Comparison of ENCODE assay signal across 8 cellular contexts in the genomic region with DNA sequence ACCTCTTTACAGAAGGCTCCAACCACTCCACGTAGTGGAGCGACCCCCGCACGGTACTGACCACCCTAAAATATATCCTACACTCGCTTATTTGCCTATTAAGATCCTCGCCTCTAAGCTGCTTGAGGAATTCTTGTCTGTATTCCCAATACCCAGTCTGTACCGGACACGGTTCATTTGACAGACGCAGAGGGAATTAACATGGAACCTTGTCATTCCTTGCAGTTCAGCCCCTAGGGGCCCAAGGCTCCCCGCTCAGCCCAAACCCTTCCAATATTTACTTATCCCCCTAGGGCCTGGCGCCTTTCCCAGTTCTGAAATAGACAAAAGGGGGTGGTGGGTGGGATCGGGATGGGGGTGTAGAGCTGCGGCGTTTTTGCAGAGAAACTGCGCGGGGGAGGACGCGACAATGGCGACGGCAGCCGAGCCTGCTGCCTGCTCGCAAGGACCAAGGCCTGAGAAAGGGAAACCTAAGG. TPM values are rescaled to one million over a fixed set of nuclear protein-coding genes. Genes with fewer than 3 reads are reported as not detected.
DNase-seq lines count a peak whose midpoint lies in the region; ATAC-seq and TF ChIP-seq lines count a peak whose summit lies in the region.

No MANE protein-coding gene starts in this region.

- H3K4me3 Mint-ChIP-seq in chondrocyte (ENCODE audit: unreplicated experiment), result peak overlapping the region; percentile 87

- H3K9me3 ChIP-seq in lung (ENCODE audit: control insufficient read depth in 2 of 2, insufficient read depth in 1 of 2, low read length in 1 of 2), result no peaks in the 10 kb centered on the region

- peak overlapping the region; percentile 92 to 93 for H3K27ac ChIP-seq in lung (ENCODE audit: low read depth in 1 of 2, low read length in 1 of 2)

- H3K9me3 Mint-ChIP-seq in chondrocyte (ENCODE audit: low read depth), result no peaks in the 10 kb centered on the region

- H3K4me1 Mint-ChIP-seq in chondrocyte (ENCODE audit: low read depth), result peaks cover 42% of the 10 kb centered on the region

- peak overlapping the region; percentile 97 for H3K4me3 ChIP-seq in lung

- ATAC-seq in lung (ENCODE audit: insufficient read depth, low FRiP score) (peak; percentile 4), GM21529 (IDR thresholded peaks at IDR 0.05; ENCODE audit: unreplicated experiment) (no peak), HG02588 (IDR thresholded peaks at IDR 0.05; ENCODE audit: unreplicated experiment) (no peak), HG03095 (IDR thresholded peaks at IDR 0.05; ENCODE audit: unreplicated experiment) (no peak)

- H3K27me3 ChIP-seq in lung (ENCODE audit: control insufficient read depth, insufficient read depth), result no peaks in the 10 kb centered on the region

- peaks cover 19 to 27% of the 10 kb centered on the region in 2 donors for H3K4me1 ChIP-seq in lung (ENCODE audit: control insufficient read depth in 2 of 2, insufficient read depth in 2 of 2, low read length in 2 of 2)

- in situ Hi-C loops in G401 (cut with HindIII; ENCODE audit: low sequenced_read_pairs), result no loop called here

- H3K27me3 Mint-ChIP-seq in chondrocyte (ENCODE audit: low read depth), result no peaks in the 10 kb centered on the region

- TF ChIP-seq CTCF in chondrocyte (IDR thresholded peaks at IDR 0.05), result peak; percentile 17
- TF ChIP-seq CTCF in lung (IDR thresholded peaks at IDR 0.05; ENCODE audit: control extremely low read depth, extremely low read depth), result no peak

- WGBS in lung, 2 donors, result 1% methylated on average over 22 of the region's 22 CpGs

- H3K36me3 Mint-ChIP-seq in chondrocyte (ENCODE audit: low read depth), result peaks cover 10% of the 10 kb centered on the region

- H3K36me3 ChIP-seq in lung (ENCODE audit: control insufficient read depth in 2 of 2, insufficient read depth in 2 of 2, low read length in 2 of 2), result peaks cover 4 to 14% of the 10 kb centered on the region in 2 donors

- H3K27ac Mint-ChIP-seq in chondrocyte (ENCODE audit: unreplicated experiment), result peak overlapping the region; percentile 99

- DNase-seq in G401 (ENCODE audit: low spot score), result peak; percentile 27
- peak; percentile 75 for DNase-seq in NCI-H345 (lab: John Stamatoyannopoulos, UW)
- DNase-seq in chondrocyte (ENCODE audit: low spot score), result no peak
- no peak for DNase-seq in lung (ENCODE audit: low spot score)
- DNase-seq in ureter (ENCODE audit: low spot score), result peak; percentile 52

RNA-seq across cellular contexts. Expression of a gene that starts 0.6 kb away (rescaled TPM):
- 86.3 and 92.4 TPM in 2 replicates for total RNA-seq in G401 (2014; rRNA removed; shearing (Covaris generic))
- total RNA-seq in chondrocyte, result 69.5 to 103 TPM (median 76.0 TPM) in 3 replicates
- 100 to 1,000 TPM in 1 of 2 donors, 10 to 100 TPM in 1; 84.1 to 118 TPM for total RNA-seq in lung
- 10 to 100 TPM; 52.5 to 76.2 TPM for polyA plus RNA-seq in lung
- 133 TPM for total RNA-seq in ureter

RNA-seq across cellular contexts. Expression of a gene that starts 31.6 kb away (rescaled TPM):
- total RNA-seq in G401 (2014; rRNA removed; shearing (Covaris generic)), result 24.9 and 28.2 TPM in 2 replicates
- total RNA-seq in chondrocyte (50.6 to 54.0 TPM (median 52.4 TPM) in 3 replicates), lung (10 to 100 TPM; 24.0 to 42.6 TPM), ureter (42.3 TPM)
- polyA plus RNA-seq in lung, result 10 to 100 TPM; 14.5 to 22.7 TPM

RNA-seq across cellular contexts. Expression of a gene that starts 38.6 kb away (rescaled TPM):
- total RNA-seq in G401 (2014; rRNA removed; shearing (Covaris generic)), result 19.6 and 25.3 TPM in 2 replicates
- 21.3 to 23.5 TPM (median 23.0 TPM) in 3 replicates for total RNA-seq in chondrocyte
- total RNA-seq in lung, result 10 to 100 TPM; 23.1 to 43.4 TPM
- polyA plus RNA-seq in lung, result 10 to 100 TPM; 15.0 to 16.4 TPM
- 69.7 TPM for total RNA-seq in ureter

RNA-seq across cellular contexts. Expression of a gene that starts 46.2 kb away (rescaled TPM):
- total RNA-seq in G401 (2014; rRNA removed; shearing (Covaris generic)), result not detected in 2 replicates
- total RNA-seq in chondrocyte (0.05 TPM in 1 of 3 replicates, not detected in the others), lung (10 to 100 TPM in 1 of 2 donors, 1 to 10 TPM in 1; 4.6 to 13.3 TPM), ureter (3.9 TPM)
- 10 to 100 TPM in 1 of 2 donors, 1 to 10 TPM in 1; 5.9 to 18.2 TPM for polyA plus RNA-seq in lung

Comparison
In these comparisons a context has a peak if more than half of its experiments do, and no peak if none do; other contexts are left out.
1. DNase-seq: peak in G401 (single experiment), NCI-H345 (single experiment) and ureter (single experiment); none in chondrocyte (single experiment) and lung (single experiment).